Comparison of ENCODE assay signal across 24 cellular contexts in genomic region chr5:39238366-39239105, GRCh38. TPM values are rescaled to one million over a fixed set of nuclear protein-coding genes. Genes with fewer than 3 reads are reported as not detected.
"Had no signal": no experiment of that assay in that cellular context is flagged by ENCODE, and none has a peak within 500 bp of the region (broad histone marks: within the 10 kb centered on the region; RNA-seq: fewer than 3 reads in every experiment).

No MANE protein-coding gene starts in this region.

- H3K27ac Mint-ChIP-seq: activated CD4-positive, alpha-beta memory T cell treated with anti-CD3 and anti-CD28 coated beads for 36 hours; activated naive CD4-positive, alpha-beta T cell treated with anti-CD3 and anti-CD28 coated beads for 36 hours; activated naive CD8-positive, alpha-beta T cell treated with anti-CD3 and anti-CD28 coated beads, Interleukin-2, amount 50 U/mL, for 24 hours; activated T-helper 2 cell treated with anti-CD3 and anti-CD28 coated beads, Interferon-gamma antibody, Interleukin-2, Interleukin-4, amounts not matched to agents 10 μg/mL and 5 μg/mL and 100 μg/mL, durations not matched to agents 14 hours and 24 hours and 36 hours; brain; T-helper 17 cell had no signal

- H3K36me3 ChIP-seq: colonic mucosa, gastrocnemius medialis, left ventricle myocardium inferior, sigmoid colon, spleen, tibial artery had no signal

- H3K27me3 ChIP-seq: colonic mucosa, gastrocnemius medialis, sigmoid colon, spleen, tibial artery had no signal

- H3K4me3 ChIP-seq: colonic mucosa, gastrocnemius medialis, left ventricle myocardium inferior, sigmoid colon, spleen, tibial artery had no signal

- H3K79me2 ChIP-seq: parathyroid adenoma had no signal

- H3K27ac ChIP-seq: colonic mucosa, gastrocnemius medialis, left ventricle myocardium inferior, parathyroid adenoma, sigmoid colon, tibial artery, VCaP had no signal

- H3K4me3 Mint-ChIP-seq: activated CD4-positive, alpha-beta memory T cell treated with anti-CD3 and anti-CD28 coated beads for 36 hours; activated naive CD4-positive, alpha-beta T cell treated with anti-CD3 and anti-CD28 coated beads for 36 hours; activated naive CD8-positive, alpha-beta T cell treated with anti-CD3 and anti-CD28 coated beads, Interleukin-2, amount 50 U/mL, for 24 hours; brain; naive thymus-derived CD8-positive, alpha-beta T cell; T-helper 17 cell had no signal

- ATAC-seq: activated naive CD8-positive, alpha-beta T cell treated with anti-CD3 and anti-CD28 coated beads, Interleukin-2, amount 50 U/mL, for 24 hours; gastrocnemius medialis; naive thymus-derived CD8-positive, alpha-beta T cell; T-helper 17 cell had no signal

- H3K4me1 Mint-ChIP-seq: brain, T-helper 17 cell had no signal

- H3K4me1 ChIP-seq: colonic mucosa, gastrocnemius medialis, left ventricle myocardium inferior, parathyroid adenoma, tibial artery had no signal

- H3K27me3 Mint-ChIP-seq: activated CD4-positive, alpha-beta memory T cell treated with anti-CD3 and anti-CD28 coated beads for 36 hours; activated naive CD8-positive, alpha-beta T cell treated with anti-CD3 and anti-CD28 coated beads, Interleukin-2, amount 50 U/mL, for 24 hours; brain; naive thymus-derived CD8-positive, alpha-beta T cell; T-helper 17 cell had no signal

- DNase-seq: activated CD4-positive, alpha-beta memory T cell treated with anti-CD3 and anti-CD28 coated beads for 36 hours; activated naive CD4-positive, alpha-beta T cell treated with anti-CD3 and anti-CD28 coated beads for 36 hours; activated naive CD8-positive, alpha-beta T cell treated with anti-CD3 and anti-CD28 coated beads, Interleukin-2, amount 50 U/mL, for 24 hours; activated T-cell treated with anti-CD3 and anti-CD28 coated beads, Interleukin-2, amount 50 U/mL, for 1 hour; anterior cingulate cortex; central memory CD4-positive, alpha-beta T cell; colonic mucosa; gastrocnemius medialis; head of caudate nucleus; left ventricle myocardium inferior; mesendoderm; naive thymus-derived CD8-positive, alpha-beta T cell; sigmoid colon; spleen; stimulated activated CD8-positive, alpha-beta memory T cell treated with anti-CD3 and anti-CD28 coated beads, Interleukin-4, amount 100 ng/mL, for 48 hours; stimulated activated naive CD4-positive, alpha-beta T cell treated with Interleukin-2 at 50 U/mL for 16 hours; substantia nigra; T-helper 17 cell; tibial artery had no signal

- H3K36me3 Mint-ChIP-seq: brain had no signal

- H2AFZ ChIP-seq: parathyroid adenoma had no signal

RNA-seq across cellular contexts. Expression of gene FYB1, which starts 19.2 kb away (rescaled TPM):
- total RNA-seq: kidney epithelial cell had no signal
